1 cellular context compared by ENCODE assay signal in genomic region chr5:124678478-124678877, GRCh38.
TF ChIP-seq lines count a peak whose summit lies in the region.

No MANE protein-coding gene starts in this region.

TF ChIP-seq in HCT116, 20 proteins besides CTCF, POLR2A, EP300 and RAD21 (continued from another document):
- no peak for TF ChIP-seq MAX (IDR thresholded peaks at IDR 0.05)
- no peak for TF ChIP-seq SP1 (IDR thresholded peaks at IDR 0.05; ENCODE audit: low read depth)
TF ChIP-seq in HCT116: peak in this region for 0.
